Comparison of ENCODE assay signal across 17 cellular contexts in genomic region chr2:226902041-226902972, GRCh38.
DNase-seq lines count a peak whose midpoint lies in the region; ATAC-seq and TF ChIP-seq lines count a peak whose summit lies in the region.
"Had no signal": no experiment of that assay in that cellular context is flagged by ENCODE, and none has a peak within 500 bp of the region (broad histone marks: within the 10 kb centered on the region; RNA-seq: fewer than 3 reads in every experiment).

No MANE protein-coding gene starts in this region.

- POLR2A ChIA-PET in activated B cell treated with CpG ODN at 0.5 μM for 24 hours (lab: Charles Lee): interaction anchor here (0.5 to 2.8 kb wide), 3 partner anchors 20 to 67 kb away, joined by 9 to 25 read pairs (median 15); partner anchors contain the start of gene RHBDD1
- POLR2A ChIA-PET in activated CD4-positive, alpha-beta memory T cell treated with anti-CD3 and anti-CD28 coated beads, Interleukin-2, amount 10 ng/mL, durations not matched to agents 7 days and 5 days (lab: Charles Lee): no interaction called here

- peaks cover 28% of the 10 kb centered on the region for H3K4me1 Mint-ChIP-seq in activated naive CD4-positive, alpha-beta T cell treated with anti-CD3 and anti-CD28 coated beads, Interleukin-2, amount 10 ng/mL, durations not matched to agents 7 days and 5 days
- peaks cover 70% of the 10 kb centered on the region for H3K4me1 Mint-ChIP-seq in activated B cell treated with CpG ODN at 0.5 μM for 24 hours
- peaks cover 41% of the 10 kb centered on the region for H3K4me1 Mint-ChIP-seq in stimulated activated effector memory CD8-positive, alpha-beta T cell treated with anti-CD3 and anti-CD28 coated beads, Interleukin-12 subunit alpha, Interleukin-12 subunit beta, amount 100 ng/mL, for 72 hours
- H3K4me1 Mint-ChIP-seq in activated CD4-positive, alpha-beta memory T cell treated with anti-CD3 and anti-CD28 coated beads, Interleukin-2, amount 10 ng/mL, durations not matched to agents 7 days and 5 days: peaks cover 23% of the 10 kb centered on the region

- peaks cover 0 to 6% of the 10 kb centered on the region in 2 donors for H3K9me3 Mint-ChIP-seq in activated naive CD4-positive, alpha-beta T cell treated with anti-CD3 and anti-CD28 coated beads, Interleukin-2, amount 50 U/mL, for 72 hours
- H3K9me3 Mint-ChIP-seq in activated naive CD4-positive, alpha-beta T cell treated with anti-CD3 and anti-CD28 coated beads, Interleukin-2, amount 10 ng/mL, durations not matched to agents 7 days and 5 days: no peaks in the 10 kb centered on the region
- no peaks in the 10 kb centered on the region for H3K9me3 Mint-ChIP-seq in activated B cell treated with CpG ODN at 0.5 μM for 24 hours
- H3K9me3 Mint-ChIP-seq in stimulated activated effector memory CD8-positive, alpha-beta T cell treated with anti-CD3 and anti-CD28 coated beads, Interleukin-12 subunit alpha, Interleukin-12 subunit beta, amount 100 ng/mL, for 72 hours: no peaks in the 10 kb centered on the region
- no peaks in the 10 kb centered on the region for H3K9me3 Mint-ChIP-seq in activated CD4-positive, alpha-beta memory T cell treated with anti-CD3 and anti-CD28 coated beads, Interleukin-2, amount 10 ng/mL, durations not matched to agents 7 days and 5 days
- H3K9me3 Mint-ChIP-seq: endodermal cell had no signal

- no peak overlapping the region for H3K4me3 Mint-ChIP-seq in activated naive CD4-positive, alpha-beta T cell treated with anti-CD3 and anti-CD28 coated beads, Interleukin-2, amount 10 ng/mL, durations not matched to agents 7 days and 5 days
- H3K4me3 Mint-ChIP-seq in activated B cell treated with CpG ODN at 0.5 μM for 24 hours: no peak overlapping the region
- H3K4me3 Mint-ChIP-seq in stimulated activated effector memory CD8-positive, alpha-beta T cell treated with anti-CD3 and anti-CD28 coated beads, Interleukin-12 subunit alpha, Interleukin-12 subunit beta, amount 100 ng/mL, for 72 hours: no peak overlapping the region
- no peak overlapping the region for H3K4me3 Mint-ChIP-seq in activated CD4-positive, alpha-beta memory T cell treated with anti-CD3 and anti-CD28 coated beads, Interleukin-2, amount 10 ng/mL, durations not matched to agents 7 days and 5 days
- H3K4me3 Mint-ChIP-seq: CD4-positive, alpha-beta memory T cell; endodermal cell had no signal

- peaks cover 17 to 19% of the 10 kb centered on the region in 2 donors for H3K36me3 Mint-ChIP-seq in activated naive CD4-positive, alpha-beta T cell treated with anti-CD3 and anti-CD28 coated beads, Interleukin-2, amount 50 U/mL, for 72 hours
- peaks cover 12% of the 10 kb centered on the region for H3K36me3 Mint-ChIP-seq in activated naive CD4-positive, alpha-beta T cell treated with anti-CD3 and anti-CD28 coated beads, Interleukin-2, amount 10 ng/mL, durations not matched to agents 7 days and 5 days
- peaks cover 10% of the 10 kb centered on the region for H3K36me3 Mint-ChIP-seq in activated B cell treated with CpG ODN at 0.5 μM for 24 hours (ENCODE audit: low read depth)
- no peaks in the 10 kb centered on the region for H3K36me3 Mint-ChIP-seq in stimulated activated effector memory CD8-positive, alpha-beta T cell treated with anti-CD3 and anti-CD28 coated beads, Interleukin-12 subunit alpha, Interleukin-12 subunit beta, amount 100 ng/mL, for 72 hours
- peaks cover 17% of the 10 kb centered on the region for H3K36me3 Mint-ChIP-seq in activated CD4-positive, alpha-beta memory T cell treated with anti-CD3 and anti-CD28 coated beads, Interleukin-2, amount 10 ng/mL, durations not matched to agents 7 days and 5 days (ENCODE audit: low read depth)

- ATAC-seq in activated naive CD4-positive, alpha-beta T cell treated with anti-CD3 and anti-CD28 coated beads, Interleukin-2, amount 50 U/mL, for 72 hours: peak; percentile 51 to 55
- ATAC-seq in activated B cell treated with CpG ODN at 0.5 μM for 24 hours (ENCODE audit: low read depth) (no peak), GM19035 (IDR thresholded peaks at IDR 0.05; ENCODE audit: unreplicated experiment) (no peak)
- peak; percentile 78 for ATAC-seq in stimulated activated effector memory CD8-positive, alpha-beta T cell treated with anti-CD3 and anti-CD28 coated beads, Interleukin-12 subunit alpha, Interleukin-12 subunit beta, amount 100 ng/mL, for 72 hours
- ATAC-seq: K562 had no signal

- no peaks in the 10 kb centered on the region for H3K27me3 Mint-ChIP-seq in activated naive CD4-positive, alpha-beta T cell treated with anti-CD3 and anti-CD28 coated beads, Interleukin-2, amount 10 ng/mL, durations not matched to agents 7 days and 5 days
- H3K27me3 Mint-ChIP-seq in activated B cell treated with CpG ODN at 0.5 μM for 24 hours: no peaks in the 10 kb centered on the region
- H3K27me3 Mint-ChIP-seq in activated CD4-positive, alpha-beta memory T cell treated with anti-CD3 and anti-CD28 coated beads, Interleukin-2, amount 10 ng/mL, durations not matched to agents 7 days and 5 days: no peaks in the 10 kb centered on the region
- H3K27me3 Mint-ChIP-seq: CD4-positive, alpha-beta memory T cell had no signal

- intact Hi-C loops in activated B cell treated with CpG ODN at 0.5 μM for 24 hours (cut with micrococcal nuclease): loop anchor here (10.0 kb wide), 1 partner anchor 1858 kb away; the partner anchor contains the start of gene DOCK10

- CTCF ChIA-PET in activated naive CD4-positive, alpha-beta T cell treated with anti-CD3 and anti-CD28 coated beads, Interleukin-2, amount 10 ng/mL, durations not matched to agents 7 days and 5 days (lab: Charles Lee): no interaction called here
- CTCF ChIA-PET in activated B cell treated with CpG ODN at 0.5 μM for 24 hours (lab: Charles Lee): interaction anchor here (0.6 kb wide), 1 partner anchor 596 kb away, joined by 3 read pairs; no protein-coding TSS in a partner anchor
- CTCF ChIA-PET in activated CD4-positive, alpha-beta memory T cell treated with anti-CD3 and anti-CD28 coated beads, Interleukin-2, amount 10 ng/mL, durations not matched to agents 7 days and 5 days (lab: Charles Lee): interaction anchor here (0.9 kb wide), 1 partner anchor 11 kb away, joined by 3 read pairs; no protein-coding TSS in a partner anchor

- H3K27ac Mint-ChIP-seq in activated naive CD4-positive, alpha-beta T cell treated with anti-CD3 and anti-CD28 coated beads, Interleukin-2, amount 50 U/mL, for 72 hours: peak overlapping the region; percentile 46 to 72
- no peak overlapping the region for H3K27ac Mint-ChIP-seq in activated naive CD4-positive, alpha-beta T cell treated with anti-CD3 and anti-CD28 coated beads, Interleukin-2, amount 10 ng/mL, durations not matched to agents 7 days and 5 days
- peak overlapping the region; percentile 16 for H3K27ac Mint-ChIP-seq in activated B cell treated with CpG ODN at 0.5 μM for 24 hours
- no peak overlapping the region for H3K27ac Mint-ChIP-seq in stimulated activated effector memory CD8-positive, alpha-beta T cell treated with anti-CD3 and anti-CD28 coated beads, Interleukin-12 subunit alpha, Interleukin-12 subunit beta, amount 100 ng/mL, for 72 hours
- H3K27ac Mint-ChIP-seq in activated CD4-positive, alpha-beta memory T cell treated with anti-CD3 and anti-CD28 coated beads, Interleukin-2, amount 10 ng/mL, durations not matched to agents 7 days and 5 days: no peak overlapping the region
- H3K27ac Mint-ChIP-seq: endodermal cell had no signal

- no peak overlapping the region for H3K4me3 ChIP-seq in fibroblast of pulmonary artery (replicated peaks; ENCODE audit: low read depth, low read length)
- H3K4me3 ChIP-seq: K562 had no signal

- TF ChIP-seq CTCF in activated B cell treated with CpG ODN at 0.5 μM for 24 hours (IDR thresholded peaks at IDR 0.05): no peak
- no peak for TF ChIP-seq CTCF in fibroblast of pulmonary artery (IDR thresholded peaks at IDR 0.05; ENCODE audit: low read length, missing control alignments)

- no peak for DNase-seq in activated naive CD4-positive, alpha-beta T cell treated with anti-CD3 and anti-CD28 coated beads, Interleukin-2, amount 50 U/mL, for 72 hours (ENCODE audit: low spot score in 2 of 2)
- DNase-seq in activated naive CD4-positive, alpha-beta T cell treated with anti-CD3 and anti-CD28 coated beads, Interleukin-2, amount 10 ng/mL, durations not matched to agents 7 days and 5 days: no peak
- DNase-seq in activated B cell treated with CpG ODN at 0.5 μM for 24 hours (no peak), fibroblast of pulmonary artery (ENCODE audit: low read depth) (peak; percentile 44), ureter (ENCODE audit: low spot score) (no peak)
- DNase-seq in stimulated activated effector memory CD8-positive, alpha-beta T cell treated with anti-CD3 and anti-CD28 coated beads, Interleukin-12 subunit alpha, Interleukin-12 subunit beta, amount 100 ng/mL, for 72 hours (ENCODE audit: low spot score in 2 of 2): peak in 1 of 2 donors; percentile 60
- no peak for DNase-seq in activated CD4-positive, alpha-beta memory T cell treated with anti-CD3 and anti-CD28 coated beads, Interleukin-2, amount 10 ng/mL, durations not matched to agents 7 days and 5 days
- DNase-seq: activated CD8-positive, alpha-beta memory T cell treated with anti-CD3 and anti-CD28 coated beads, Interleukin-2, amount 50 U/mL, for 4 hours; CD4-positive, alpha-beta memory T cell; cerebellar nuclear complex; DND-41; endodermal cell; NCI-H1105; NCI-H82; T-helper 1 cell had no signal

Comparison
In these comparisons a context has a peak if more than half of its experiments do, and no peak if none do; other contexts are left out.
1. H3K27ac Mint-ChIP-seq: peak in activated naive CD4-positive, alpha-beta T cell treated with anti-CD3 and anti-CD28 coated beads, Interleukin-2, amount 50 U/mL, for 72 hours (2 of 2) and activated B cell treated with CpG ODN at 0.5 μM for 24 hours (single experiment); none in activated naive CD4-positive, alpha-beta T cell treated with anti-CD3 and anti-CD28 coated beads, Interleukin-2, amount 10 ng/mL, durations not matched to agents 7 days and 5 days (single experiment), stimulated activated effector memory CD8-positive, alpha-beta T cell treated with anti-CD3 and anti-CD28 coated beads, Interleukin-12 subunit alpha, Interleukin-12 subunit beta, amount 100 ng/mL, for 72 hours (single experiment) and activated CD4-positive, alpha-beta memory T cell treated with anti-CD3 and anti-CD28 coated beads, Interleukin-2, amount 10 ng/mL, durations not matched to agents 7 days and 5 days (single experiment).
2. ATAC-seq: peak in activated naive CD4-positive, alpha-beta T cell treated with anti-CD3 and anti-CD28 coated beads, Interleukin-2, amount 50 U/mL, for 72 hours (2 of 2) and stimulated activated effector memory CD8-positive, alpha-beta T cell treated with anti-CD3 and anti-CD28 coated beads, Interleukin-12 subunit alpha, Interleukin-12 subunit beta, amount 100 ng/mL, for 72 hours (single experiment); none in activated B cell treated with CpG ODN at 0.5 μM for 24 hours (single experiment) and GM19035 (single experiment).